Comparison of ENCODE assay signal across 1 cellular context in genomic region chr10:103852189-103852711, GRCh38.
TF ChIP-seq lines count a peak whose summit lies in the region.

No MANE protein-coding gene starts in this region.

TF ChIP-seq in IMR-90, 13 proteins besides CTCF, POLR2A, EP300 and RAD21 (continued from another document):
- TF ChIP-seq CHD1 (IDR thresholded peaks at IDR 0.05; ENCODE audit: low read depth, low read length) = no peak
- TF ChIP-seq BHLHE40 (IDR thresholded peaks at IDR 0.05; ENCODE audit: low read depth, low read length) = no peak
- no peak for TF ChIP-seq NFE2L2 (IDR thresholded peaks at IDR 0.05; ENCODE audit: low read depth, low read length)
- TF ChIP-seq SMC3 (IDR thresholded peaks at IDR 0.05; ENCODE audit: low read depth, low read length) = no peak
